ENCODE assay signal across 8 cellular contexts in the genomic region with DNA sequence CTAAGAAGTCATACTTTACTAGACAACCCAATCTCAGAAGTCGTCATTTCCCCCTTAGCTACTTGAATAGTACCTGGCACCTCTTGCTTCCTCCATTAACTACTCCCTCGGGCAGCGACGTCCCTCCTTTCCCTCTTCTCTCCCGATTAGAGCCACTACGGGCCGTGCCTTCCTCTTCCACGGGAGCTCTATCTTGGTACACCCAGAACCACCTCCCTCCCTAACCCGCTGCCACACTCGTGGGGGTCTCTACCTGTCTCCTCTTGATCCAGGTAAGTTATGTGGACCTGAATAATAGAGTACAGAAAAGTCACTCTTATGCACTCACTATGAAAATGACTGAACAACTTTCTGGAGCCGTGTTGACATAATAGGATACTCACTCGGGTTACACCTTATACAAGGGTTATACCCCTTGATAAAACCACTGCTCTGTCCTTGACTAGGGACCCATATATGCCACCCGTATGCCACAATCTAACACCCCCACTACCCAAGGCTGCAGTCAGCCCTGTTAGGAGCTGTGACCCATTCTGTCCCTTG. TPM values are rescaled to one million over a fixed set of nuclear protein-coding genes. Genes with fewer than 3 reads are reported as not detected.
DNase-seq lines count a peak whose midpoint lies in the region; ATAC-seq, FAIRE-seq and TF ChIP-seq lines count a peak whose summit lies in the region.

No MANE protein-coding gene starts in this region.

- peak; percentile 6 for DNase-seq in COR-L47 (lab: John Stamatoyannopoulos, UW)
- no peak for DNase-seq in MG63
- peak in 1 of 4 experiments; percentile 13 for DNase-seq in K562 (ENCODE audit: extremely low read depth in 1 of 4, low spot score in 3 of 4)
- DNase-seq in kidney epithelial cell (ENCODE audit: low read depth) = no peak
- DNase-seq in stomach = no peak
- no peak for DNase-seq in NCI-H226
- DNase-seq in DMS153 (lab: John Stamatoyannopoulos, UW) = no peak

- intact Hi-C loops in K562 (cut with micrococcal nuclease) = no loop called here
- intact Hi-C loops in stomach (cut with DNase I; ENCODE audit: low total_unique reads) = no loop called here

- H3K9ac ChIP-seq in K562 (ENCODE audit: insufficient read depth in 1 of 2, low read depth in 2 of 2, low read length in 2 of 2) = peak overlapping the region; percentile 73 to 92

- CTCF ChIA-PET in K562 (lab: Yijun Ruan, JAX; ENCODE audit: low intra/inter-chr PET ratio) = no interaction called here

- H4K20me1 ChIP-seq in K562 (replicated peaks; ENCODE audit: control insufficient read depth, insufficient read depth, low read length) = no peaks in the 10 kb centered on the region

- FAIRE-seq in K562 (lab: Jason Lieb, UNC) = no peak

- H3K27me3 ChIP-seq in MG63 (no peaks in the 10 kb centered on the region), K562 (ENCODE audit: control insufficient read depth in 2 of 2, insufficient read depth in 2 of 2, low read length in 2 of 2) (no peaks in the 10 kb centered on the region), kidney epithelial cell (ENCODE audit: control insufficient read depth, insufficient read depth, low read length) (no peaks in the 10 kb centered on the region), stomach (no peaks in the 10 kb centered on the region)

- H3K9me3 ChIP-seq in MG63 (no peaks in the 10 kb centered on the region), K562 (replicated peaks; ENCODE audit: control insufficient read depth, insufficient read depth, low read depth, low read length) (no peaks in the 10 kb centered on the region), stomach (no peaks in the 10 kb centered on the region)

- peaks cover 42% of the 10 kb centered on the region for H3K79me2 ChIP-seq in K562 (ENCODE audit: control insufficient read depth, insufficient read depth, low read length)

- H3K36me3 ChIP-seq in MG63 (peaks cover 18% of the 10 kb centered on the region), K562 (ENCODE audit: control insufficient read depth, insufficient read depth, low read length) (peaks cover 21% of the 10 kb centered on the region; the same call in 2 of the 3 replicates), kidney epithelial cell (ENCODE audit: control insufficient read depth, insufficient read depth, low read length) (no peaks in the 10 kb centered on the region), stomach (peaks cover 0 to 29% (median 23%) of the 10 kb centered on the region in 4 donors)

- H3K4me2 ChIP-seq in K562 (ENCODE audit: insufficient read depth, low read length) = peak overlapping the region; percentile 88

- TF ChIP-seq EP300 in K562 (IDR thresholded peaks at IDR 0.05; ENCODE audit: low read length) (no peak), stomach (IDR thresholded peaks at IDR 0.05) (no peak)

- peak; percentile 22 for ATAC-seq in GM21515 (IDR thresholded peaks at IDR 0.05; ENCODE audit: unreplicated experiment)
- peak; percentile 29 for ATAC-seq in K562

- H3K27ac ChIP-seq in K562 (ENCODE audit: extremely low read depth, low read depth, low read length) (peak overlapping the region; percentile 83), stomach (peak overlapping the region; percentile 86 to 92 (median 89))

- 3% methylated on average over 8 of the region's 13 CpGs for WGBS in K562 (ENCODE audit: insufficient coverage, low coverage, missing lambda C conversion rate)
- WGBS in stomach, 5 donors = 2 to 5% (median 3%) methylated on average over 13 of the region's 13 CpGs

- no peak for TF ChIP-seq CTCF in K562 (IDR thresholded peaks at IDR 0.05 in 2 of 3, conservative IDR thresholded peaks at IDR 0.05 in 1 of 3; ENCODE audit: insufficient read depth in 2 of 3, low read depth in 1 of 3, low read length in 3 of 3)
- TF ChIP-seq CTCF in kidney epithelial cell (IDR thresholded peaks at IDR 0.05; ENCODE audit: insufficient read depth, low read length, poor library complexity, severe bottlenecking) = no peak
- no peak for TF ChIP-seq CTCF in stomach (IDR thresholded peaks at IDR 0.05)

- no peaks in the 10 kb centered on the region for H3K9me1 ChIP-seq in K562 (ENCODE audit: control insufficient read depth, insufficient read depth, low read length)

- BruUV-seq in K562 (replicated peaks; lab: Mats Ljungman, UMichigan) = TSS peak; percentile 84

- POLR2A ChIA-PET in K562 (lab: Yijun Ruan, JAX) = interaction anchor here (0.7 to 1.6 kb wide), 5 partner anchors 15 to 344 kb away, joined by 3 to 5 read pairs (median 3); no protein-coding TSS in a partner anchor

- H2AFZ ChIP-seq in K562 (ENCODE audit: low read depth, low read length) = peak overlapping the region; percentile 93

- H3K4me1 ChIP-seq in K562 (replicated peaks in 1 of 2; ENCODE audit: control insufficient read depth in 2 of 2, insufficient read depth in 2 of 2, low read length in 2 of 2) (peaks cover 11 to 12% of the 10 kb centered on the region in 2 experiments; a peak in 3 of 5 replicates), stomach (peaks cover 15 to 40% (median 26%) of the 10 kb centered on the region in 4 donors)

- peak overlapping the region; percentile 84 for H3K4me3 ChIP-seq in MG63
- H3K4me3 ChIP-seq in K562 = peak overlapping the region; percentile 70
- H3K4me3 ChIP-seq in kidney epithelial cell (ENCODE audit: low read depth, low read length) = peak overlapping the region; percentile 95
- H3K4me3 ChIP-seq in stomach = peak overlapping the region; percentile 64 to 75 (median 71)

- in situ Hi-C loops in K562 (cut with MboI) = no loop called here

- TF ChIP-seq POLR2A in K562 (conservative IDR thresholded peaks at IDR 0.05) (no peak), stomach (IDR thresholded peaks at IDR 0.05) (no peak)

- TF ChIP-seq RAD21 in K562 (CRISPR knock-in tag; conservative IDR thresholded peaks at IDR 0.05 in 1 of 2, IDR thresholded peaks at IDR 0.05 in 1 of 2) = no peak

TF ChIP-seq in K562, 482 proteins besides CTCF, POLR2A, EP300 and RAD21 (continues in another document):
- TF ChIP-seq FOXA3 (CRISPR knock-in tag; conservative IDR thresholded peaks at IDR 0.05 in 1 of 2, IDR thresholded peaks at IDR 0.05 in 1 of 2) (0 out of 4 replicates have a peak, but pooled peaks of 1 of the 2 experiments have one; percentile 15), ELF1 (tag; IDR thresholded peaks at IDR 0.05) (0 out of 2 replicates have a peak, but pooled peaks have one; percentile 39), CBX5 (IDR thresholded peaks at IDR 0.05; ENCODE audit: borderline replicate concordance, low read depth) (no peak)

RNA-seq across cellular contexts. Expression of gene HDHD2, which starts 0.6 kb away (rescaled TPM):
- 3.0 and 11.3 TPM in 2 replicates for total RNA-seq in MG63 (2014; rRNA removed; shearing (Covaris generic); ENCODE audit: low replicate concordance)
- 21.0 and 26.6 TPM in 2 replicates for total RNA-seq in K562 (2011; cell fraction: chromatin; rRNA removed; ENCODE audit: low replicate concordance)
- 4.5 and 8.7 TPM in 2 replicates for total RNA-seq in K562 (2011; cell fraction: nucleolus; rRNA removed)
- 15.3 and 17.5 TPM in 2 replicates for total RNA-seq in K562 (2011; cell fraction: nucleoplasm; rRNA removed)
- total RNA-seq in K562 (2014; rRNA removed) (12.4 and 14.6 TPM in 2 replicates), K562 (2014; rRNA removed; fragmentation: Illumina TruSeq; extraction: Trizol) (21.5 TPM in 2 replicates), K562 (2015; rRNA removed; fragmentation: Illumina TruSeq; extraction: Trizol) (17.0 and 17.5 TPM in 2 replicates), K562 (2021) (24.8 and 25.9 TPM in 2 replicates), kidney epithelial cell (15.5 and 21.4 TPM in 2 replicates), stomach (10 to 100 TPM; 14.5 to 93.7 (median 23.9) TPM)
- polyA plus RNA-seq in K562 (2011; rRNA removed) (16.9 and 22.6 TPM in 2 replicates), K562 (2014; fragmentation: Illumina TruSeq; extraction: Trizol) (22.0 and 25.2 TPM in 2 replicates), K562 (2014; fragmentation: Nextera tagmentation; extraction: Ambion mirVana) (10 to 100 TPM in 1 of 2 experiments, 1 to 10 TPM in 1; 6.8 to 22.8 TPM), K562 (2014; rRNA removed) (10.7 and 15.9 TPM in 2 replicates), stomach (10 to 100 TPM; 16.2 to 26.4 (median 22.4) TPM)
- 6.7 and 10.2 TPM in 2 replicates for polyA plus RNA-seq in K562 (2011; cell fraction: cytosol; rRNA removed)
- polyA plus RNA-seq in K562 (2011; cell fraction: nucleus; rRNA removed) = 18.6 and 22.7 TPM in 2 replicates
- 25.9 and 35.5 TPM in 2 replicates for polyA plus RNA-seq in K562 (2012)
- 15.3 and 27.3 TPM in 2 replicates for polyA minus RNA-seq in K562 (2011; rRNA and poly(A)+ RNA removed)
- 11.0 and 13.3 TPM in 2 replicates for polyA minus RNA-seq in K562 (2011; cell fraction: cytosol; rRNA and poly(A)+ RNA removed)
- polyA minus RNA-seq in K562 (2011; cell fraction: nucleus; rRNA and poly(A)+ RNA removed) = 9.0 and 18.8 TPM in 2 replicates

RNA-seq across cellular contexts. Expression of gene IER3IP1, which starts 25.3 kb away (rescaled TPM):
- total RNA-seq in MG63 (2014; rRNA removed; shearing (Covaris generic); ENCODE audit: low replicate concordance) = 18.9 and 37.7 TPM in 2 replicates
- 5.3 and 11.3 TPM in 2 replicates for total RNA-seq in K562 (2011; cell fraction: chromatin; rRNA removed; ENCODE audit: low replicate concordance)
- total RNA-seq in K562 (2011; cell fraction: nucleolus; rRNA removed) = 5.0 and 8.8 TPM in 2 replicates
- 10.6 and 18.6 TPM in 2 replicates for total RNA-seq in K562 (2011; cell fraction: nucleoplasm; rRNA removed)
- total RNA-seq in K562 (2014; rRNA removed) = 37.3 and 48.4 TPM in 2 replicates
- total RNA-seq in K562 (2014; rRNA removed; fragmentation: Illumina TruSeq; extraction: Trizol) = 16.9 and 17.9 TPM in 2 replicates
- total RNA-seq in K562 (2015; rRNA removed; fragmentation: Illumina TruSeq; extraction: Trizol) = 18.9 and 21.4 TPM in 2 replicates
- total RNA-seq in K562 (2021) = 9.0 and 10.0 TPM in 2 replicates
- polyA plus RNA-seq in K562 (2011; rRNA removed) = 12.3 and 15.3 TPM in 2 replicates
- 3.3 and 7.4 TPM in 2 replicates for polyA plus RNA-seq in K562 (2011; cell fraction: cytosol; rRNA removed)
- polyA plus RNA-seq in K562 (2011; cell fraction: nucleus; rRNA removed) = 10.8 and 14.3 TPM in 2 replicates
- 13.7 and 25.0 TPM in 2 replicates for polyA plus RNA-seq in K562 (2012)
- polyA plus RNA-seq in K562 (2014; fragmentation: Illumina TruSeq; extraction: Trizol) = 12.0 and 12.6 TPM in 2 replicates
- 10 to 100 TPM; 29.3 to 38.2 TPM for polyA plus RNA-seq in K562 (2014; fragmentation: Nextera tagmentation; extraction: Ambion mirVana)
- 19.9 and 37.2 TPM in 2 replicates for polyA plus RNA-seq in K562 (2014; rRNA removed)
- polyA minus RNA-seq in K562 (2011; rRNA and poly(A)+ RNA removed) = 6.3 and 7.5 TPM in 2 replicates
- polyA minus RNA-seq in K562 (2011; cell fraction: cytosol; rRNA and poly(A)+ RNA removed) = 1.9 and 3.0 TPM in 2 replicates
- 3.0 and 4.1 TPM in 2 replicates for polyA minus RNA-seq in K562 (2011; cell fraction: nucleus; rRNA and poly(A)+ RNA removed)
- total RNA-seq in kidney epithelial cell = 13.6 and 16.2 TPM in 2 replicates
- total RNA-seq in stomach = 10 to 100 TPM in 2 of 5 donors, 1 to 10 TPM in 1, under 1 TPM in 2; under 0.01 to 39.1 (median 8.3) TPM
- polyA plus RNA-seq in stomach = 10 to 100 TPM; 11.3 to 12.8 (median 12.7) TPM
